12 cellular contexts compared by ENCODE assay signal in genomic region chr9:72633966-72634365, GRCh38.
DNase-seq lines count a peak whose midpoint lies in the region; ATAC-seq, FAIRE-seq and TF ChIP-seq lines count a peak whose summit lies in the region.
"Had no signal": no experiment of that assay in that cellular context is flagged by ENCODE, and none has a peak within 500 bp of the region (broad histone marks: within the 10 kb centered on the region; RNA-seq: fewer than 3 reads in every experiment).

No MANE protein-coding gene starts in this region.

- H3K4me3 ChIP-seq in adipocyte (ENCODE audit: low read length) (peak overlapping the region; percentile 47), transverse colon (no peak overlapping the region)

- H3K27ac ChIP-seq in transverse colon, result no peak overlapping the region

- H3K27me3 Mint-ChIP-seq in glutamatergic neuron (ENCODE audit: unreplicated experiment), result peaks cover 3% of the 10 kb centered on the region

- ATAC-seq in HG02884 (IDR thresholded peaks at IDR 0.05; ENCODE audit: unreplicated experiment), result peak; percentile 42
- ATAC-seq: left cardiac atrium had no signal

- H3K27me3 ChIP-seq in adipocyte (replicated peaks; ENCODE audit: control insufficient read depth, insufficient read depth, low read length) (no peaks in the 10 kb centered on the region), transverse colon (no peaks in the 10 kb centered on the region)

- no peak for TF ChIP-seq EP300 in transverse colon (IDR thresholded peaks at IDR 0.05; ENCODE audit: low read depth)

- H3K36me3 ChIP-seq in adipocyte (ENCODE audit: control insufficient read depth, insufficient read depth, low read length, severe bottlenecking) (no peaks in the 10 kb centered on the region), transverse colon (no peaks in the 10 kb centered on the region)

- no peak overlapping the region for H3K27ac Mint-ChIP-seq in glutamatergic neuron (ENCODE audit: unreplicated experiment)
- H3K27ac Mint-ChIP-seq: endodermal cell had no signal

- TF ChIP-seq POLR2A in transverse colon (IDR thresholded peaks at IDR 0.05), result no peak

- FAIRE-seq in GM19239 (lab: Jason Lieb, UNC), result no peak
- FAIRE-seq: D721Med had no signal

- no peak overlapping the region for H3K9ac ChIP-seq in adipocyte (ENCODE audit: low read length)

- no peak for TF ChIP-seq CTCF in transverse colon (IDR thresholded peaks at IDR 0.05)
- no peak for TF ChIP-seq CTCF in glutamatergic neuron (IDR thresholded peaks at IDR 0.05; ENCODE audit: partially characterized antibody, unreplicated experiment)

- intact Hi-C loops in transverse colon (cut with DNase I; ENCODE audit: low total_unique reads), result no loop called here

- H3K4me3 Mint-ChIP-seq in glutamatergic neuron (ENCODE audit: unreplicated experiment), result no peak overlapping the region
- H3K4me3 Mint-ChIP-seq: endodermal cell had no signal

- peaks cover 26% of the 10 kb centered on the region for H3K9me3 ChIP-seq in adipocyte (ENCODE audit: control insufficient read depth, low read length)
- H3K9me3 ChIP-seq in transverse colon, result peaks cover 6 to 10% of the 10 kb centered on the region in 2 donors

- no peaks in the 10 kb centered on the region for H3K4me1 Mint-ChIP-seq in glutamatergic neuron (ENCODE audit: low read depth, unreplicated experiment)

- H3K4me1 ChIP-seq in adipocyte (ENCODE audit: control insufficient read depth, insufficient read depth, low read length), result peaks cover 3% of the 10 kb centered on the region
- no peaks in the 10 kb centered on the region for H3K4me1 ChIP-seq in transverse colon

- H3K9me3 Mint-ChIP-seq in glutamatergic neuron (ENCODE audit: unreplicated experiment), result peaks cover 1% of the 10 kb centered on the region

- H3K36me3 Mint-ChIP-seq in glutamatergic neuron (ENCODE audit: unreplicated experiment), result peaks cover 7% of the 10 kb centered on the region

- WGBS in transverse colon (ENCODE audit: low coverage in 1 of 2), 2 donors, result 50 to 66% methylated on average over 5 of the region's 5 CpGs

- peak; percentile 69 for DNase-seq in AG20443 (ENCODE audit: low spot score)
- peak; percentile 60 for DNase-seq in adipocyte (ENCODE audit: low read depth)
- peak; percentile 18 for DNase-seq in myocyte (ENCODE audit: low read depth)
- no peak for DNase-seq in transverse colon
- DNase-seq in glutamatergic neuron, result no peak
- DNase-seq in medulla oblongata (ENCODE audit: extremely low spot score), result no peak
- no peak for DNase-seq in GM19239 (ENCODE audit: insufficient read length, low spot score)
- DNase-seq: endodermal cell, left cardiac atrium, NCI-H524 had no signal

- in situ Hi-C loops in transverse colon (cut with MboI; ENCODE audit: low pct_ligation_motif_present in 1 of 4, low pct_unique_long_range_greater_than_20kb in 1 of 4, low sequenced_read_pairs in 3 of 4), result loop anchor here in 1 of 4 donors (25.0 kb wide), 1 partner anchor 103 kb away; no protein-coding TSS in a partner anchor

Comparison
In these comparisons a context has a peak if more than half of its experiments do, and no peak if none do; other contexts are left out.
1. DNase-seq: peak in AG20443 (single experiment), adipocyte (single experiment) and myocyte (single experiment); none in transverse colon (single experiment), glutamatergic neuron (single experiment), medulla oblongata (single experiment) and GM19239 (single experiment).